16 cellular contexts compared by ENCODE assay signal in genomic region chr10:43866712-43867111, GRCh38.
DNase-seq lines count a peak whose midpoint lies in the region; ATAC-seq, FAIRE-seq and TF ChIP-seq lines count a peak whose summit lies in the region.
"Had no signal": no experiment of that assay in that cellular context is flagged by ENCODE, and none has a peak within 500 bp of the region (broad histone marks: within the 10 kb centered on the region; RNA-seq: fewer than 3 reads in every experiment).

No MANE protein-coding gene starts in this region.

- TF ChIP-seq POLR2A in HepG2 (IDR thresholded peaks at IDR 0.05; ENCODE audit: insufficient read depth in 1 of 2, low read depth in 2 of 2, low read length in 2 of 2): no peak
- TF ChIP-seq POLR2A in right lobe of liver (IDR thresholded peaks at IDR 0.05): no peak

- CTCF ChIA-PET in HepG2 (lab: Yijun Ruan, JAX; ENCODE audit: low intra/inter-chr PET ratio, low total read pairs): no interaction called here

- H3K79me2 ChIP-seq in HepG2 (ENCODE audit: insufficient read depth, low read length) (no peaks in the 10 kb centered on the region), osteoblast (ENCODE audit: insufficient read depth, low read length) (peaks cover 7% of the 10 kb centered on the region)

- H3K9me3 ChIP-seq in HepG2 (ENCODE audit: low read length) (no peaks in the 10 kb centered on the region), right lobe of liver (no peaks in the 10 kb centered on the region), osteoblast (ENCODE audit: low read depth, low read length) (no peaks in the 10 kb centered on the region)
- H3K9me3 ChIP-seq: A549, BE2C, Caco-2 had no signal

- H3K4me3 ChIP-seq in HepG2 (replicated peaks in 1 of 3; ENCODE audit: insufficient read depth in 1 of 3, low read depth in 2 of 3, low read length in 3 of 3) (no peak overlapping the region), right lobe of liver (no peak overlapping the region), coronary artery (no peak overlapping the region), osteoblast (ENCODE audit: insufficient read depth, low read length) (no peak overlapping the region)
- H3K4me3 ChIP-seq: A549, GM23338 had no signal

- no peaks in the 10 kb centered on the region for H3K36me3 ChIP-seq in HepG2 (replicated peaks in 1 of 2; ENCODE audit: control insufficient read depth in 1 of 2, insufficient read depth in 2 of 2, low read length in 2 of 2)
- H3K36me3 ChIP-seq in right lobe of liver: no peaks in the 10 kb centered on the region
- H3K36me3 ChIP-seq in osteoblast (ENCODE audit: insufficient read depth, low read length): no peaks in the 10 kb centered on the region
- H3K36me3 ChIP-seq: BE2C had no signal

- H3K27me3 ChIP-seq in HepG2 (ENCODE audit: control insufficient read depth in 1 of 2, insufficient read depth in 2 of 2, low read length in 2 of 2) (no peaks in the 10 kb centered on the region; a peak in 1 of 5 replicates), right lobe of liver (no peaks in the 10 kb centered on the region), osteoblast (ENCODE audit: insufficient read depth, low read length) (no peaks in the 10 kb centered on the region)
- H3K27me3 ChIP-seq: BE2C had no signal

- no peak for FAIRE-seq in HepG2 (lab: Jason Lieb, UNC)
- no peak for FAIRE-seq in urothelium cell line (lab: Jason Lieb, UNC)
- FAIRE-seq: A549 had no signal

- in situ Hi-C loops in HepG2 (cut with HindIII; ENCODE audit: extremely low pct_ligation_motif_present, low pct_unique_long_range_greater_than_20kb): no loop called here

- ATAC-seq in HepG2: no peak
- no peak for ATAC-seq in right lobe of liver
- ATAC-seq in GM19023 (IDR thresholded peaks at IDR 0.05; ENCODE audit: unreplicated experiment): no peak
- ATAC-seq: A549; CD8-positive, alpha-beta T cell; GM23338 had no signal

- TF ChIP-seq EP300 in HepG2 (IDR thresholded peaks at IDR 0.05; ENCODE audit: low read depth in 2 of 2, low read length in 2 of 2) (no peak), HepG2 (CRISPR knock-in tag; IDR thresholded peaks at IDR 0.05; ENCODE audit: borderline replicate concordance) (no peak)

- TF ChIP-seq CTCF in HepG2 (CRISPR knock-in tag; IDR thresholded peaks at IDR 0.05) (no peak), right lobe of liver (IDR thresholded peaks at IDR 0.05) (no peak), coronary artery (IDR thresholded peaks at IDR 0.05) (no peak), osteoblast (IDR thresholded peaks at IDR 0.05; ENCODE audit: extremely low read depth, low read depth, low read length) (no peak)

- no peak overlapping the region for H2AFZ ChIP-seq in HepG2 (ENCODE audit: low read length)
- no peak overlapping the region for H2AFZ ChIP-seq in osteoblast (ENCODE audit: low read length)
- H2AFZ ChIP-seq: GM23338 had no signal

- peak overlapping the region; percentile 33; the same call in 1 of the 2 replicates for H3K4me2 ChIP-seq in HepG2 (ENCODE audit: low read depth, low read length)
- no peak overlapping the region for H3K4me2 ChIP-seq in osteoblast (ENCODE audit: insufficient read depth, low read length)
- H3K4me2 ChIP-seq: A549, GM23338 had no signal

- H3K4me1 ChIP-seq in HepG2 (ENCODE audit: insufficient read depth, low read length) (peaks cover 72% of the 10 kb centered on the region), right lobe of liver (peaks cover 0 to 28% (median 0%) of the 10 kb centered on the region in 4 donors), osteoblast (ENCODE audit: insufficient read depth, low read length) (peaks cover 49% of the 10 kb centered on the region)

- no TSS peak for BruUV-seq in HepG2 (replicated peaks; lab: Mats Ljungman, UMichigan)

- 54% methylated on average over 6 of the region's 6 CpGs for WGBS in HepG2 (ENCODE audit: low lambda C conversion rate)
- 71% methylated on average over 5 of the region's 6 CpGs for WGBS in right lobe of liver (ENCODE audit: insufficient coverage, low coverage, low lambda C conversion rate, missing lambda C conversion rate)

- no peak for TF ChIP-seq RAD21 in HepG2 (CRISPR knock-in tag; IDR thresholded peaks at IDR 0.05)

- no peak overlapping the region for H3K9ac ChIP-seq in HepG2 (ENCODE audit: insufficient read depth, low read depth, low read length)

- DNase-seq in HepG2 (ENCODE audit: low spot score) (no peak), right lobe of liver (no peak), coronary artery (ENCODE audit: low spot score) (peak; percentile 41), osteoblast (ENCODE audit: insufficient read length, low spot score, missing footprints) (no peak), COLO829 (ENCODE audit: low spot score) (no peak), urothelium cell line (ENCODE audit: low spot score) (no peak)
- DNase-seq: BE2C; Caco-2; CD8-positive, alpha-beta T cell; DND-41; GF-D8; H7 had no signal

- no peaks in the 10 kb centered on the region for H4K20me1 ChIP-seq in HepG2 (ENCODE audit: insufficient read depth, low read length)
- H4K20me1 ChIP-seq in osteoblast (ENCODE audit: insufficient read depth, low read length): no peaks in the 10 kb centered on the region

- no peak overlapping the region for H3K27ac ChIP-seq in HepG2 (ENCODE audit: extremely low read length, insufficient read depth, low read length)
- no peak overlapping the region for H3K27ac ChIP-seq in right lobe of liver
- H3K27ac ChIP-seq in coronary artery: no peak overlapping the region
- H3K27ac ChIP-seq in osteoblast (ENCODE audit: low read depth, low read length): peak overlapping the region; percentile 40
- H3K27ac ChIP-seq: A549, C4-2B had no signal

- POLR2A ChIA-PET in HepG2 (lab: Yijun Ruan, JAX): interaction anchor here (1.4 kb wide), 1 partner anchor 1129 kb away, joined by 3 read pairs; no protein-coding TSS in a partner anchor

- intact Hi-C loops in HepG2 (cut with micrococcal nuclease; ENCODE audit: unreplicated experiment): loop anchor here (10.0 kb wide), 1 partner anchor 388 kb away; no protein-coding TSS in a partner anchor
- intact Hi-C loops in right lobe of liver (cut with DNase I): no loop called here

TF ChIP-seq in HepG2, 621 proteins besides CTCF, POLR2A, EP300 and RAD21:
- TF ChIP-seq RBM39 (IDR thresholded peaks at IDR 0.05; ENCODE audit: low read depth, low read length, poor library complexity, severe bottlenecking): no peak
- no peak for TF ChIP-seq NR2F1 (CRISPR knock-in tag; IDR thresholded peaks at IDR 0.05)
- no peak for TF ChIP-seq ZNF143 (CRISPR knock-in tag; IDR thresholded peaks at IDR 0.05)
- TF ChIP-seq HMG20A (CRISPR knock-in tag; IDR thresholded peaks at IDR 0.05; ENCODE audit: borderline replicate concordance): no peak
- no peak for TF ChIP-seq ZNF354B (CRISPR knock-in tag; IDR thresholded peaks at IDR 0.05)
- TF ChIP-seq ZMYM2 (CRISPR knock-in tag; IDR thresholded peaks at IDR 0.05): no peak
- TF ChIP-seq FOXC1 (CRISPR knock-in tag; IDR thresholded peaks at IDR 0.05; ENCODE audit: borderline replicate concordance): no peak
- no peak for TF ChIP-seq ZNF615 (CRISPR knock-in tag; IDR thresholded peaks at IDR 0.05; ENCODE audit: borderline replicate concordance)
- no peak for TF ChIP-seq BRD4 (CRISPR knock-in tag; IDR thresholded peaks at IDR 0.05)
- TF ChIP-seq, protein P1, sequence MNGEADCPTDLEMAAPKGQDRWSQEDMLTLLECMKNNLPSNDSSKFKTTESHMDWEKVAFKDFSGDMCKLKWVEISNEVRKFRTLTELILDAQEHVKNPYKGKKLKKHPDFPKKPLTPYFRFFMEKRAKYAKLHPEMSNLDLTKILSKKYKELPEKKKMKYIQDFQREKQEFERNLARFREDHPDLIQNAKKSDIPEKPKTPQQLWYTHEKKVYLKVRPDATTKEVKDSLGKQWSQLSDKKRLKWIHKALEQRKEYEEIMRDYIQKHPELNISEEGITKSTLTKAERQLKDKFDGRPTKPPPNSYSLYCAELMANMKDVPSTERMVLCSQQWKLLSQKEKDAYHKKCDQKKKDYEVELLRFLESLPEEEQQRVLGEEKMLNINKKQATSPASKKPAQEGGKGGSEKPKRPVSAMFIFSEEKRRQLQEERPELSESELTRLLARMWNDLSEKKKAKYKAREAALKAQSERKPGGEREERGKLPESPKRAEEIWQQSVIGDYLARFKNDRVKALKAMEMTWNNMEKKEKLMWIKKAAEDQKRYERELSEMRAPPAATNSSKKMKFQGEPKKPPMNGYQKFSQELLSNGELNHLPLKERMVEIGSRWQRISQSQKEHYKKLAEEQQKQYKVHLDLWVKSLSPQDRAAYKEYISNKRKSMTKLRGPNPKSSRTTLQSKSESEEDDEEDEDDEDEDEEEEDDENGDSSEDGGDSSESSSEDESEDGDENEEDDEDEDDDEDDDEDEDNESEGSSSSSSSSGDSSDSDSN (CRISPR knock-in tag; IDR thresholded peaks at IDR 0.05): no peak
- TF ChIP-seq, protein P2, sequence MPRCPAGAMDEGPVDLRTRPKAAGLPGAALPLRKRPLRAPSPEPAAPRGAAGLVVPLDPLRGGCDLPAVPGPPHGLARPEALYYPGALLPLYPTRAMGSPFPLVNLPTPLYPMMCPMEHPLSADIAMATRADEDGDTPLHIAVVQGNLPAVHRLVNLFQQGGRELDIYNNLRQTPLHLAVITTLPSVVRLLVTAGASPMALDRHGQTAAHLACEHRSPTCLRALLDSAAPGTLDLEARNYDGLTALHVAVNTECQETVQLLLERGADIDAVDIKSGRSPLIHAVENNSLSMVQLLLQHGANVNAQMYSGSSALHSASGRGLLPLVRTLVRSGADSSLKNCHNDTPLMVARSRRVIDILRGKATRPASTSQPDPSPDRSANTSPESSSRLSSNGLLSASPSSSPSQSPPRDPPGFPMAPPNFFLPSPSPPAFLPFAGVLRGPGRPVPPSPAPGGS (CRISPR knock-in tag; IDR thresholded peaks at IDR 0.05): no peak
- no peak for TF ChIP-seq ZNF761 (CRISPR knock-in tag; conservative IDR thresholded peaks at IDR 0.05)
- TF ChIP-seq, protein P3, sequence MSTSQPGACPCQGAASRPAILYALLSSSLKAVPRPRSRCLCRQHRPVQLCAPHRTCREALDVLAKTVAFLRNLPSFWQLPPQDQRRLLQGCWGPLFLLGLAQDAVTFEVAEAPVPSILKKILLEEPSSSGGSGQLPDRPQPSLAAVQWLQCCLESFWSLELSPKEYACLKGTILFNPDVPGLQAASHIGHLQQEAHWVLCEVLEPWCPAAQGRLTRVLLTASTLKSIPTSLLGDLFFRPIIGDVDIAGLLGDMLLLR (CRISPR knock-in tag; IDR thresholded peaks at IDR 0.05): no peak
- no peak for TF ChIP-seq ZNF850 (CRISPR knock-in tag; conservative IDR thresholded peaks at IDR 0.05)
- no peak for TF ChIP-seq CBX2 (IDR thresholded peaks at IDR 0.05; ENCODE audit: low read depth, low read length)
- TF ChIP-seq CBX2 (CRISPR knock-in tag; IDR thresholded peaks at IDR 0.05; ENCODE audit: low read depth): no peak
- TF ChIP-seq RELA (CRISPR knock-in tag; IDR thresholded peaks at IDR 0.05): no peak
- TF ChIP-seq ZNF224 (CRISPR knock-in tag; IDR thresholded peaks at IDR 0.05): no peak
- no peak for TF ChIP-seq SP2 (CRISPR knock-in tag; IDR thresholded peaks at IDR 0.05)
- TF ChIP-seq ZBTB42 (CRISPR knock-in tag; IDR thresholded peaks at IDR 0.05): no peak
- TF ChIP-seq ZNF792 (CRISPR knock-in tag; IDR thresholded peaks at IDR 0.05): no peak
